30 cellular contexts compared by ENCODE assay signal in the genomic region with DNA sequence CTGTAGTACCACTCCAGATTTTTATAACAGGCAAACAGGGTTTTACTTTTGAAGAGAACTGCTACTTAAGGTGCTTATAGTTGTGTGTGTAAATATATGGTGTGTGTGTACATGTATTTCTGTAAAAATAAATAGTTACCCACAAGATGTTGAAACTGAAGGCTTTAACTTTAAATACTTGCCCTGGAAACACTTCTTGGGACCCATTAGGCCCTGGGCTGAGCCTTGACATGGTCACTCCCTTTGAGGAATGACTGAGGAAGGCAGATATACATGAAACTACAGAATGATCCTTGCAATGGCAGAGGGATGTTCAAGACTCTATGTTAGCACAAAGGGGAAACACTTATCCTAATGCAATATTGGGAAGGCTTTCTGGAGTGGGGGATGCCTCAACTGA.
"Had no signal": no experiment of that assay in that cellular context is flagged by ENCODE, and none has a peak within 500 bp of the region (broad histone marks: within the 10 kb centered on the region; RNA-seq: fewer than 3 reads in every experiment).

No MANE protein-coding gene starts in this region.

- ATAC-seq: activated CD4-positive, alpha-beta T cell treated with anti-CD3 and anti-CD28 coated beads for 36 hours; activated CD8-positive, alpha-beta memory T cell treated with anti-CD3 and anti-CD28 coated beads, Interleukin-2, amount 10 ng/mL, durations not matched to agents 7 days and 5 days; activated CD8-positive, alpha-beta T cell treated with anti-CD3 and anti-CD28 coated beads, Interleukin-2, amount 10 ng/mL, durations not matched to agents 7 days and 5 days; activated naive CD4-positive, alpha-beta T cell treated with anti-CD3 and anti-CD28 coated beads, Interleukin-2, amount 50 U/mL, for 72 hours had no signal

- H3K4me1 ChIP-seq: ascending aorta, breast epithelium, colonic mucosa, gastroesophageal sphincter had no signal

- H3K4me3 Mint-ChIP-seq: activated CD4-positive, alpha-beta memory T cell treated with anti-CD3 and anti-CD28 coated beads for 36 hours; activated CD4-positive, alpha-beta T cell treated with anti-CD3 and anti-CD28 coated beads for 36 hours; activated CD4-positive, alpha-beta T cell treated with anti-CD3 and anti-CD28 coated beads, Interleukin-2, amount 10 ng/mL, durations not matched to agents 24 days and 14 days; activated CD8-positive, alpha-beta memory T cell treated with anti-CD3 and anti-CD28 coated beads, Interleukin-2, amount 10 ng/mL, durations not matched to agents 7 days and 5 days; activated CD8-positive, alpha-beta T cell treated with anti-CD3 and anti-CD28 coated beads, Interleukin-2, amount 10 ng/mL, durations not matched to agents 7 days and 5 days; activated naive CD4-positive, alpha-beta T cell treated with anti-CD3 and anti-CD28 coated beads for 36 hours; activated naive CD8-positive, alpha-beta T cell treated with anti-CD3 and anti-CD28 coated beads, Interleukin-2, amount 10 ng/mL, durations not matched to agents 7 days and 5 days; activated T-helper 1 cell treated with anti-CD3 and anti-CD28 coated beads, Interleukin-12 subunit alpha, Interleukin-12 subunit beta, Interleukin-2, Interleukin-4 antibody, amounts not matched to agents 30 ng/mL and 10 ng/mL and 1 ng/mL, durations not matched to agents 14 hours and 24 hours and 36 hours; brain had no signal

- H3K27me3 ChIP-seq: ascending aorta, breast epithelium, colonic mucosa, esophagus squamous epithelium, gastroesophageal sphincter, heart right ventricle had no signal

- H3K27ac ChIP-seq: ascending aorta, breast epithelium, cardiac muscle cell, colonic mucosa, epithelial cell of prostate, gastroesophageal sphincter had no signal

- H3K9me3 Mint-ChIP-seq: activated CD4-positive, alpha-beta memory T cell treated with anti-CD3 and anti-CD28 coated beads for 36 hours; activated CD4-positive, alpha-beta T cell treated with anti-CD3 and anti-CD28 coated beads, Interleukin-2, amount 10 ng/mL, durations not matched to agents 24 days and 14 days; activated naive CD4-positive, alpha-beta T cell treated with anti-CD3 and anti-CD28 coated beads for 36 hours; activated T-helper 2 cell treated with anti-CD3 and anti-CD28 coated beads, Interferon-gamma antibody, Interleukin-2, Interleukin-4, amounts not matched to agents 10 μg/mL and 5 μg/mL and 100 μg/mL, durations not matched to agents 14 hours and 24 hours and 36 hours had no signal

- DNase-seq: activated CD4-positive, alpha-beta memory T cell treated with anti-CD3 and anti-CD28 coated beads for 36 hours; activated CD4-positive, alpha-beta T cell treated with anti-CD3 and anti-CD28 coated beads for 36 hours; activated CD4-positive, alpha-beta T cell treated with anti-CD3 and anti-CD28 coated beads, Interleukin-2, amount 10 ng/mL, durations not matched to agents 24 days and 14 days; activated CD4-positive, CD25-positive, alpha-beta regulatory T cell; activated CD4-positive, CD25-positive, alpha-beta regulatory T cell treated with anti-CD3 and anti-CD28 coated beads, Interleukin-2, amount 50 U/mL, for 72 hours; activated CD8-positive, alpha-beta memory T cell treated with anti-CD3 and anti-CD28 coated beads, Interleukin-2, amount 10 ng/mL, durations not matched to agents 7 days and 5 days; activated CD8-positive, alpha-beta memory T cell treated with anti-CD3 and anti-CD28 coated beads, Interleukin-2, amount 50 U/mL, for 4 hours; activated CD8-positive, alpha-beta T cell treated with anti-CD3 and anti-CD28 coated beads, Interleukin-2, amount 10 ng/mL, durations not matched to agents 7 days and 5 days; activated effector memory CD4-positive, alpha-beta T cell treated with anti-CD3 and anti-CD28 coated beads, Interleukin-2, amount 50 U/mL, for 16 hours; activated naive CD4-positive, alpha-beta T cell treated with anti-CD3 and anti-CD28 coated beads for 36 hours; activated naive CD8-positive, alpha-beta T cell treated with anti-CD3 and anti-CD28 coated beads, Interleukin-2, amount 10 ng/mL, durations not matched to agents 7 days and 5 days; activated T-cell treated with anti-CD3 and anti-CD28 coated beads, Interleukin-2, amount 50 U/mL, for 1 hour; activated T-cell treated with anti-CD3 and anti-CD28 coated beads, Interleukin-2, amount 50 U/mL, for 48 hours; central memory CD4-positive, alpha-beta T cell; cerebellar nuclear complex; colonic mucosa; effector CD8-positive, alpha-beta T cell; esophagus squamous epithelium; foreskin melanocyte; heart right ventricle; T-helper 2 cell had no signal

- H3K27ac Mint-ChIP-seq: activated CD4-positive, alpha-beta memory T cell treated with anti-CD3 and anti-CD28 coated beads for 36 hours; activated CD4-positive, alpha-beta T cell treated with anti-CD3 and anti-CD28 coated beads for 36 hours; activated CD4-positive, alpha-beta T cell treated with anti-CD3 and anti-CD28 coated beads, Interleukin-2, amount 10 ng/mL, durations not matched to agents 24 days and 14 days; activated CD8-positive, alpha-beta memory T cell treated with anti-CD3 and anti-CD28 coated beads, Interleukin-2, amount 10 ng/mL, durations not matched to agents 7 days and 5 days; activated CD8-positive, alpha-beta T cell treated with anti-CD3 and anti-CD28 coated beads, Interleukin-2, amount 10 ng/mL, durations not matched to agents 7 days and 5 days; activated naive CD4-positive, alpha-beta T cell treated with anti-CD3 and anti-CD28 coated beads for 36 hours; activated naive CD4-positive, alpha-beta T cell treated with anti-CD3 and anti-CD28 coated beads, Interleukin-2, amount 50 U/mL, for 72 hours; activated naive CD8-positive, alpha-beta T cell treated with anti-CD3 and anti-CD28 coated beads, Interleukin-2, amount 10 ng/mL, durations not matched to agents 7 days and 5 days; activated T-helper 1 cell treated with anti-CD3 and anti-CD28 coated beads, Interleukin-12 subunit alpha, Interleukin-12 subunit beta, Interleukin-2, Interleukin-4 antibody, amounts not matched to agents 30 ng/mL and 10 ng/mL and 1 ng/mL, durations not matched to agents 14 hours and 24 hours and 36 hours; activated T-helper 2 cell treated with anti-CD3 and anti-CD28 coated beads, Interferon-gamma antibody, Interleukin-2, Interleukin-4, amounts not matched to agents 10 μg/mL and 5 μg/mL and 100 μg/mL, durations not matched to agents 14 hours and 24 hours and 36 hours; brain had no signal

- H3K4me1 Mint-ChIP-seq: activated CD4-positive, alpha-beta T cell treated with anti-CD3 and anti-CD28 coated beads for 36 hours; activated CD4-positive, alpha-beta T cell treated with anti-CD3 and anti-CD28 coated beads, Interleukin-2, amount 10 ng/mL, durations not matched to agents 24 days and 14 days; activated CD8-positive, alpha-beta memory T cell treated with anti-CD3 and anti-CD28 coated beads, Interleukin-2, amount 10 ng/mL, durations not matched to agents 7 days and 5 days; activated naive CD8-positive, alpha-beta T cell treated with anti-CD3 and anti-CD28 coated beads, Interleukin-2, amount 10 ng/mL, durations not matched to agents 7 days and 5 days; brain had no signal

- H3K4me3 ChIP-seq: ascending aorta, breast epithelium, cardiac muscle cell, colonic mucosa, esophagus squamous epithelium, gastroesophageal sphincter, heart right ventricle had no signal

- H3K36me3 Mint-ChIP-seq: activated CD4-positive, alpha-beta memory T cell treated with anti-CD3 and anti-CD28 coated beads for 36 hours; activated CD8-positive, alpha-beta memory T cell treated with anti-CD3 and anti-CD28 coated beads, Interleukin-2, amount 10 ng/mL, durations not matched to agents 7 days and 5 days; activated naive CD4-positive, alpha-beta T cell treated with anti-CD3 and anti-CD28 coated beads, Interleukin-2, amount 50 U/mL, for 72 hours; activated naive CD8-positive, alpha-beta T cell treated with anti-CD3 and anti-CD28 coated beads, Interleukin-2, amount 10 ng/mL, durations not matched to agents 7 days and 5 days; brain had no signal

- H3K27me3 Mint-ChIP-seq: activated CD4-positive, alpha-beta memory T cell treated with anti-CD3 and anti-CD28 coated beads for 36 hours; activated CD4-positive, alpha-beta T cell treated with anti-CD3 and anti-CD28 coated beads, Interleukin-2, amount 10 ng/mL, durations not matched to agents 24 days and 14 days; activated CD8-positive, alpha-beta memory T cell treated with anti-CD3 and anti-CD28 coated beads, Interleukin-2, amount 10 ng/mL, durations not matched to agents 7 days and 5 days had no signal

- H3K9me3 ChIP-seq: ascending aorta, breast epithelium, colonic mucosa, esophagus squamous epithelium, gastroesophageal sphincter, heart right ventricle had no signal

- H3K36me3 ChIP-seq: ascending aorta, breast epithelium, cardiac muscle cell, colonic mucosa, esophagus squamous epithelium, gastroesophageal sphincter, heart right ventricle had no signal
